8 cellular contexts compared by ENCODE assay signal in genomic region chr12:7970475-7971252, GRCh38. TPM values are rescaled to one million over a fixed set of nuclear protein-coding genes. Genes with fewer than 3 reads are reported as not detected.
DNase-seq lines count a peak whose midpoint lies in the region; ATAC-seq and TF ChIP-seq lines count a peak whose summit lies in the region.

No MANE protein-coding gene starts in this region.

- peak overlapping the region; percentile 76 for H3K4me3 Mint-ChIP-seq in activated CD8-positive, alpha-beta T cell treated with anti-CD3 and anti-CD28 coated beads for 36 hours

- DNase-seq in AG09319 (ENCODE audit: extremely low read depth, low read depth) (peak; percentile 91), NCI-H69 (lab: John Stamatoyannopoulos, UW) (peak; percentile 88), ecto neural progenitor cell (ENCODE audit: low spot score) (peak; percentile 97), medulla oblongata (ENCODE audit: extremely low spot score) (peak; percentile 69)
- DNase-seq in activated CD8-positive, alpha-beta T cell treated with anti-CD3 and anti-CD28 coated beads for 36 hours, result peak; percentile 92
- DNase-seq in stimulated activated CD4-positive, alpha-beta T cell treated with anti-CD3 and anti-CD28 coated beads, TNF-alpha, amount 100 ng/mL, for 4 hours (ENCODE audit: low read depth in 3 of 3), result peak; percentile 78 to 84 (median 84)

- H3K9me3 Mint-ChIP-seq in activated CD8-positive, alpha-beta T cell treated with anti-CD3 and anti-CD28 coated beads for 36 hours, result no peaks in the 10 kb centered on the region

- intact Hi-C loops in activated CD8-positive, alpha-beta T cell treated with anti-CD3 and anti-CD28 coated beads for 36 hours (cut with micrococcal nuclease), result loop anchor here (5.0 kb wide), 1 partner anchor 33 kb away; the partner anchor contains the start of gene SLC2A3

- CTCF ChIA-PET in activated CD8-positive, alpha-beta T cell treated with anti-CD3 and anti-CD28 coated beads for 36 hours (lab: Charles Lee), result interaction anchor here (0.6 to 3.3 kb wide), 9 partner anchors 10 to 111 kb away, joined by 3 to 23 read pairs (median 4); partner anchors contain the start of gene SLC2A3

- POLR2A ChIA-PET in activated CD8-positive, alpha-beta T cell treated with anti-CD3 and anti-CD28 coated beads for 36 hours (lab: Charles Lee), result interaction anchor here (0.6 to 4.5 kb wide), 13 partner anchors 10 to 231 kb away, joined by 3 to 62 read pairs (median 3); partner anchors contain the start of gene SLC2A3

- H3K36me3 Mint-ChIP-seq in activated CD8-positive, alpha-beta T cell treated with anti-CD3 and anti-CD28 coated beads for 36 hours (ENCODE audit: low read depth), result peaks cover 28% of the 10 kb centered on the region

- H3K4me1 Mint-ChIP-seq in activated CD8-positive, alpha-beta T cell treated with anti-CD3 and anti-CD28 coated beads for 36 hours (ENCODE audit: low read depth), result peaks cover 26% of the 10 kb centered on the region

- TF ChIP-seq CTCF in AG09319 (IDR thresholded peaks at IDR 0.05; ENCODE audit: low read depth, low read length), result no peak
- peak; percentile 47 for TF ChIP-seq CTCF in activated CD8-positive, alpha-beta T cell treated with anti-CD3 and anti-CD28 coated beads for 36 hours (IDR thresholded peaks at IDR 0.05)

- H3K27me3 Mint-ChIP-seq in activated CD8-positive, alpha-beta T cell treated with anti-CD3 and anti-CD28 coated beads for 36 hours, result no peaks in the 10 kb centered on the region

- H3K27ac Mint-ChIP-seq in activated CD8-positive, alpha-beta T cell treated with anti-CD3 and anti-CD28 coated beads for 36 hours, result peak overlapping the region; percentile 94

- ATAC-seq in GM18907 (IDR thresholded peaks at IDR 0.05; ENCODE audit: unreplicated experiment), result peak; percentile 90
- ATAC-seq in HG03159 (IDR thresholded peaks at IDR 0.05; ENCODE audit: unreplicated experiment), result peak; percentile 88
- peak; percentile 87 for ATAC-seq in activated CD8-positive, alpha-beta T cell treated with anti-CD3 and anti-CD28 coated beads for 36 hours

RNA-seq across cellular contexts. Expression of gene SLC2A3, which starts 34.7 kb away (rescaled TPM):
- total RNA-seq in activated CD8-positive, alpha-beta T cell treated with anti-CD3 and anti-CD28 coated beads for 36 hours, result 100 to 1,000 TPM; 488 to 528 TPM

Comparison
In these comparisons a context has a peak if more than half of its experiments do, and no peak if none do; other contexts are left out.
1. Peak in every context shown above with its lines: DNase-seq and ATAC-seq.